Comparison of ENCODE assay signal across 8 cellular contexts in genomic region chr12:57519758-57520007, GRCh38. TPM values are rescaled to one million over a fixed set of nuclear protein-coding genes. Genes with fewer than 3 reads are reported as not detected.
DNase-seq lines count a peak whose midpoint lies in the region; ATAC-seq and TF ChIP-seq lines count a peak whose summit lies in the region.

No MANE protein-coding gene starts in this region.

- H3K4me3 ChIP-seq in adrenal gland (peak overlapping the region; percentile 15 to 94 (median 81)), left lung (peak overlapping the region; percentile 55 to 95), tibial artery (peak overlapping the region; percentile 65 to 91)

- no peaks in the 10 kb centered on the region for H3K27me3 ChIP-seq in adrenal gland
- no peaks in the 10 kb centered on the region for H3K27me3 ChIP-seq in left lung
- H3K27me3 ChIP-seq in tibial artery: no peaks in the 10 kb centered on the region

- H3K4me1 ChIP-seq in adrenal gland (replicated peaks in 1 of 2): peaks cover 46 to 55% of the 10 kb centered on the region in 2 donors
- peaks cover 40 to 65% of the 10 kb centered on the region in 2 donors for H3K4me1 ChIP-seq in left lung
- H3K4me1 ChIP-seq in tibial artery: peaks cover 4 to 59% (median 54%) of the 10 kb centered on the region in 4 donors

- WGBS in adrenal gland, 4 donors: 0% methylated on average over 2 to 3 of the region's 3 CpGs

- no peak for ATAC-seq in left lung

- H3K36me3 ChIP-seq in adrenal gland (replicated peaks in 1 of 2) (peaks cover 0 to 39% of the 10 kb centered on the region in 2 donors), left lung (peaks cover 0 to 48% of the 10 kb centered on the region in 2 donors), tibial artery (peaks cover 28 to 43% (median 37%) of the 10 kb centered on the region in 3 donors)

- intact Hi-C loops in adrenal gland (cut with DNase I): no loop called here
- intact Hi-C loops in left lung (cut with DNase I): no loop called here
- intact Hi-C loops in tibial artery (cut with DNase I; ENCODE audit: low total_unique reads): loop anchor here (10.0 kb wide), 1 partner anchor 95 kb away; the partner anchor contains the start of gene ARHGEF25

- H3K9me3 ChIP-seq in adrenal gland (replicated peaks in 1 of 3): no peaks in the 10 kb centered on the region
- H3K9me3 ChIP-seq in left lung: no peaks in the 10 kb centered on the region
- no peaks in the 10 kb centered on the region for H3K9me3 ChIP-seq in tibial artery

- H3K27ac ChIP-seq in adrenal gland (peak overlapping the region; percentile 92 to 100 (median 99)), left lung (peak overlapping the region; percentile 91 to 97), tibial artery (peak overlapping the region; percentile 92 to 100)

- TF ChIP-seq POLR2A in adrenal gland (IDR thresholded peaks at IDR 0.05): no peak

- peak; percentile 27 for DNase-seq in stimulated activated CD4-positive, alpha-beta T cell treated with anti-CD3 and anti-CD28 coated beads, Interleukin-4, amount 100 ng/mL, for 24 hours
- no peak for DNase-seq in stimulated activated CD4-positive, alpha-beta T cell treated with anti-CD3 and anti-CD28 coated beads, Interleukin-12 subunit alpha, Interleukin-12 subunit beta, amount 100 ng/mL, for 4 hours
- no peak for DNase-seq in adrenal gland
- no peak for DNase-seq in left lung
- DNase-seq in tibial artery: peak in 1 of 2 donors; percentile 57
- DNase-seq in NCI-H128 (lab: John Stamatoyannopoulos, UW; ENCODE audit: unreplicated experiment): no peak
- DNase-seq in SHP77 (lab: John Stamatoyannopoulos, UW): no peak
- DNase-seq in NCI-H345 treated with DMSO at 0.1 percent for 48 hours (lab: John Stamatoyannopoulos, UW; ENCODE audit: unreplicated experiment): no peak

- TF ChIP-seq CTCF in adrenal gland (IDR thresholded peaks at IDR 0.05): peak in 1 of 6 experiments; percentile 7
- no peak for TF ChIP-seq CTCF in left lung (IDR thresholded peaks at IDR 0.05)
- TF ChIP-seq CTCF in tibial artery (IDR thresholded peaks at IDR 0.05): peak in 1 of 2 experiments; percentile 4

RNA-seq across cellular contexts. Expression of gene DDIT3, which starts 0.6 kb away (rescaled TPM):
- 10 to 100 TPM in 7 of 8 donors, 1 to 10 TPM in 1; 7.7 to 65.1 (median 30.9) TPM for total RNA-seq in adrenal gland
- 10 to 100 TPM; 72.8 to 98.4 (median 72.9) TPM for polyA plus RNA-seq in adrenal gland
- 10 to 100 TPM; 18.3 to 27.2 TPM for total RNA-seq in left lung

RNA-seq across cellular contexts. Expression of gene MBD6, which starts 2.9 kb away (rescaled TPM):
- total RNA-seq in adrenal gland (100 to 1,000 TPM in 2 of 8 donors, 10 to 100 TPM in 6; 10.9 to 128 (median 38.1) TPM), left lung (100 to 1,000 TPM in 1 of 2 donors, 10 to 100 TPM in 1; 69.1 to 111 TPM)
- 100 to 1,000 TPM in 1 of 3 donors, 10 to 100 TPM in 2; 21.7 to 167 (median 91.4) TPM for polyA plus RNA-seq in adrenal gland

RNA-seq across cellular contexts. Expression of gene DCTN2, which starts 27.3 kb away (rescaled TPM):
- total RNA-seq in adrenal gland (100 to 1,000 TPM; 114 to 202 (median 135) TPM), left lung (100 to 1,000 TPM; 104 to 111 TPM)
- 100 to 1,000 TPM in 2 of 3 donors, 10 to 100 TPM in 1; 81.2 to 238 (median 101) TPM for polyA plus RNA-seq in adrenal gland

RNA-seq across cellular contexts. Expression of gene KIF5A, which starts 30.2 kb away (rescaled TPM):
- 1 to 10 TPM in 3 of 8 donors, under 1 TPM in 4, not detected in 1; 0.32 to 7.6 (median 0.61) TPM for total RNA-seq in adrenal gland
- polyA plus RNA-seq in adrenal gland: 1 to 10 TPM; 1.9 to 7.4 (median 5.6) TPM
- under 1 TPM; 0.38 to 0.50 TPM for total RNA-seq in left lung

RNA-seq across cellular contexts. Expression of gene MARS1, which starts 31.8 kb away (rescaled TPM):
- total RNA-seq in adrenal gland: 100 to 1,000 TPM in 4 of 8 donors, 10 to 100 TPM in 4; 38.3 to 182 (median 116) TPM
- 100 to 1,000 TPM; 114 to 210 (median 143) TPM for polyA plus RNA-seq in adrenal gland
- total RNA-seq in left lung: 100 to 1,000 TPM; 113 to 168 TPM
